23 cellular contexts compared by ENCODE assay signal in genomic region chr22:19232620-19233019, GRCh38. TPM values are rescaled to one million over a fixed set of nuclear protein-coding genes. Genes with fewer than 3 reads are reported as not detected.
DNase-seq lines count a peak whose midpoint lies in the region; ATAC-seq and TF ChIP-seq lines count a peak whose summit lies in the region.
"Had no signal": no experiment of that assay in that cellular context is flagged by ENCODE, and none has a peak within 500 bp of the region (broad histone marks: within the 10 kb centered on the region; RNA-seq: fewer than 3 reads in every experiment).

No MANE protein-coding gene starts in this region.

- no peak for ATAC-seq in Right ventricle myocardium inferior
- ATAC-seq: activated CD8-positive, alpha-beta T cell treated with anti-CD3 and anti-CD28 coated beads for 36 hours; HCT116; heart left ventricle had no signal

- peaks cover 0 to 2% (median 0%) of the 10 kb centered on the region in 3 donors for H3K36me3 Mint-ChIP-seq in CD8-positive, alpha-beta memory T cell

- H3K9me3 Mint-ChIP-seq in CD8-positive, alpha-beta memory T cell: no peaks in the 10 kb centered on the region
- H3K9me3 Mint-ChIP-seq: activated B cell treated with CpG ODN at 0.5 μM for 24 hours; activated CD8-positive, alpha-beta T cell treated with anti-CD3 and anti-CD28 coated beads for 36 hours; CD4-positive, CD25-positive, alpha-beta regulatory T cell; immature natural killer cell; stimulated activated naive CD8-positive, alpha-beta T cell treated with anti-CD3 and anti-CD28 coated beads, Interleukin-15, Interleukin-2, amounts not matched to agents 100 ng/mL and 50 ng/mL, for 24 hours had no signal

- H3K27me3 Mint-ChIP-seq in CD8-positive, alpha-beta memory T cell: peaks cover 4 to 8% of the 10 kb centered on the region in 2 donors
- H3K27me3 Mint-ChIP-seq: stimulated activated naive CD8-positive, alpha-beta T cell treated with anti-CD3 and anti-CD28 coated beads, Interleukin-15, Interleukin-2, amounts not matched to agents 100 ng/mL and 50 ng/mL, for 24 hours had no signal

- no peaks in the 10 kb centered on the region for H3K4me1 ChIP-seq in CD8-positive, alpha-beta memory T cell (ENCODE audit: insufficient read depth, low read length)
- H3K4me1 ChIP-seq: adrenal gland, breast epithelium, tibial nerve had no signal

- H3K36me3 ChIP-seq in CD8-positive, alpha-beta memory T cell (ENCODE audit: insufficient read depth, low read length): no peaks in the 10 kb centered on the region
- H3K36me3 ChIP-seq: breast epithelium had no signal

- no peaks in the 10 kb centered on the region for H3K9me3 ChIP-seq in CD8-positive, alpha-beta memory T cell (ENCODE audit: low read length)
- H3K9me3 ChIP-seq: adrenal gland, breast epithelium, heart left ventricle, neutrophil, tibial nerve had no signal

- H3K4me1 Mint-ChIP-seq in CD8-positive, alpha-beta memory T cell: no peaks in the 10 kb centered on the region
- H3K4me1 Mint-ChIP-seq: activated B cell treated with CpG ODN at 0.5 μM for 24 hours; CD4-positive, CD25-positive, alpha-beta regulatory T cell; immature natural killer cell had no signal

- no peak overlapping the region for H3K4me3 Mint-ChIP-seq in CD8-positive, alpha-beta memory T cell
- H3K4me3 Mint-ChIP-seq: activated B cell treated with CpG ODN at 0.5 μM for 24 hours; activated CD8-positive, alpha-beta T cell treated with anti-CD3 and anti-CD28 coated beads for 36 hours; CD4-positive, CD25-positive, alpha-beta regulatory T cell; immature natural killer cell; stimulated activated naive CD8-positive, alpha-beta T cell treated with anti-CD3 and anti-CD28 coated beads, Interleukin-15, Interleukin-2, amounts not matched to agents 100 ng/mL and 50 ng/mL, for 24 hours had no signal

- POLR2A ChIA-PET in CD8-positive, alpha-beta memory T cell (lab: Charles Lee): no interaction called here
- POLR2A ChIA-PET in RWPE1 (lab: Yijun Ruan, JAX; ENCODE audit: low non-redundant PET): no interaction called here

- no peaks in the 10 kb centered on the region for H3K27me3 ChIP-seq in CD8-positive, alpha-beta memory T cell (ENCODE audit: insufficient read depth, low read length, poor library complexity, severe bottlenecking)
- H3K27me3 ChIP-seq: adrenal gland, breast epithelium, heart left ventricle, neutrophil, tibial nerve had no signal

- no peak overlapping the region for H3K27ac ChIP-seq in CD8-positive, alpha-beta memory T cell (ENCODE audit: low read depth, low read length)
- no peak overlapping the region for H3K27ac ChIP-seq in RWPE1
- H3K27ac ChIP-seq: adrenal gland, breast epithelium, heart left ventricle, neutrophil, tibial nerve had no signal

- intact Hi-C loops in Right ventricle myocardium inferior (cut with DNase I): no loop called here

- CTCF ChIA-PET in CD8-positive, alpha-beta memory T cell (lab: Charles Lee): no interaction called here
- CTCF ChIA-PET in RWPE1 (lab: Yijun Ruan, JAX): no interaction called here

- TF ChIP-seq CTCF in choroid plexus epithelial cell (conservative IDR thresholded peaks at IDR 0.05; ENCODE audit: low read depth, low read length) (no peak), RWPE1 (conservative IDR thresholded peaks at IDR 0.05; ENCODE audit: low read depth) (no peak)

- H3K27ac Mint-ChIP-seq in CD8-positive, alpha-beta memory T cell: no peak overlapping the region
- H3K27ac Mint-ChIP-seq: activated B cell treated with CpG ODN at 0.5 μM for 24 hours; activated CD8-positive, alpha-beta T cell treated with anti-CD3 and anti-CD28 coated beads for 36 hours; CD4-positive, CD25-positive, alpha-beta regulatory T cell; immature natural killer cell; stimulated activated naive CD8-positive, alpha-beta T cell treated with anti-CD3 and anti-CD28 coated beads, Interleukin-15, Interleukin-2, amounts not matched to agents 100 ng/mL and 50 ng/mL, for 24 hours had no signal

- DNase-seq in DMS153 (lab: John Stamatoyannopoulos, UW) (peak; percentile 81), NCI-H1417 treated with DMSO at 0.1 percent for 48 hours (lab: John Stamatoyannopoulos, UW) (peak; percentile 17), NCI-H2171 treated with DMSO at 0.1 percent for 48 hours (lab: John Stamatoyannopoulos, UW) (peak; percentile 78), choroid plexus epithelial cell (ENCODE audit: low read depth) (peak; percentile 12), RWPE1 (ENCODE audit: low spot score) (no peak), Right ventricle myocardium inferior (ENCODE audit: missing footprints) (no peak)
- no peak for DNase-seq in CD8-positive, alpha-beta memory T cell
- no peak for DNase-seq in activated CD4-positive, alpha-beta T cell treated with anti-CD3 and anti-CD28 coated beads, Interleukin-2, amount 50 U/mL, for 1 hour
- DNase-seq: activated B cell treated with CpG ODN at 0.5 μM for 24 hours; activated CD8-positive, alpha-beta T cell treated with anti-CD3 and anti-CD28 coated beads for 36 hours; adrenal gland; CD4-positive, CD25-positive, alpha-beta regulatory T cell; cortex of kidney; heart left ventricle; immature natural killer cell; small intestine; stimulated activated CD4-positive, alpha-beta T cell treated with anti-CD3 and anti-CD28 coated beads, Interleukin-2, amount 100 ng/mL, for 48 hours; T-helper 9 cell had no signal

- H3K4me3 ChIP-seq in choroid plexus epithelial cell (ENCODE audit: low read depth, low read length): no peak overlapping the region
- H3K4me3 ChIP-seq in CD8-positive, alpha-beta memory T cell (ENCODE audit: low read length): no peak overlapping the region
- H3K4me3 ChIP-seq: adrenal gland, breast epithelium, heart left ventricle, tibial nerve had no signal

RNA-seq across cellular contexts. Expression of gene SLC25A1, which starts 54.1 kb away (rescaled TPM):
- 10 to 100 TPM; 42.4 to 44.7 TPM for total RNA-seq in CD8-positive, alpha-beta memory T cell
- 69.9 TPM for polyA plus RNA-seq in CD8-positive, alpha-beta memory T cell
- 28.7 TPM for total RNA-seq in Right ventricle myocardium inferior

RNA-seq across cellular contexts. Expression of gene CLTCL1, which starts 58.9 kb away (rescaled TPM):
- total RNA-seq in CD8-positive, alpha-beta memory T cell: under 1 TPM; 0.58 to 0.88 TPM
- 0.51 TPM for polyA plus RNA-seq in CD8-positive, alpha-beta memory T cell
- total RNA-seq in Right ventricle myocardium inferior: 8.3 TPM

Comparison
In these comparisons a context has a peak if more than half of its experiments do, and no peak if none do; other contexts are left out.
1. DNase-seq: peak in DMS153 (single experiment), NCI-H1417 treated with DMSO at 0.1 percent for 48 hours (single experiment), NCI-H2171 treated with DMSO at 0.1 percent for 48 hours (single experiment) and choroid plexus epithelial cell (single experiment); none in CD8-positive, alpha-beta memory T cell (0 of 5), RWPE1 (single experiment), Right ventricle myocardium inferior (single experiment) and activated CD4-positive, alpha-beta T cell treated with anti-CD3 and anti-CD28 coated beads, Interleukin-2, amount 50 U/mL, for 1 hour (single experiment).